17 cellular contexts compared by ENCODE assay signal in genomic region chr5:142957528-142957927, GRCh38.
"Had no signal": no experiment of that assay in that cellular context is flagged by ENCODE, and none has a peak within 500 bp of the region (broad histone marks: within the 10 kb centered on the region; RNA-seq: fewer than 3 reads in every experiment).

No MANE protein-coding gene starts in this region.

- ATAC-seq: activated T-cell treated with anti-CD3 and anti-CD28 coated beads, Interleukin-2, amount 50 U/mL, for 72 hours; lower lobe of right lung; mucosa of descending colon had no signal

- H3K36me3 ChIP-seq: lower lobe of right lung, neural progenitor cell, tibial nerve had no signal

- DNase-seq: activated CD4-positive, alpha-beta memory T cell treated with anti-CD3 and anti-CD28 coated beads for 36 hours; activated CD4-positive, alpha-beta T cell treated with anti-CD3 and anti-CD28 coated beads for 48 hours; activated effector memory CD4-positive, alpha-beta T cell treated with Interleukin-2 at 50 U/mL for 16 hours; activated naive CD4-positive, alpha-beta T cell treated with anti-CD3 and anti-CD28 coated beads, Interleukin-2, amount 10 ng/mL, durations not matched to agents 7 days and 5 days; activated T-cell treated with anti-CD3 and anti-CD28 coated beads, Interleukin-2, amount 50 U/mL, for 72 hours; amygdala; effector CD4-positive, alpha-beta T cell; foreskin fibroblast; kidney glomerular epithelial cell; lower lobe of right lung; mesendoderm; mucosa of descending colon; stimulated activated CD4-positive, alpha-beta T cell treated with anti-CD3 and anti-CD28 coated beads, Interleukin-12 subunit alpha, Interleukin-12 subunit beta, amount 100 ng/mL, for 4 hours; T1000 had no signal

- H2AFZ ChIP-seq: hepatocyte, neural progenitor cell had no signal

- H3K27ac ChIP-seq: hepatocyte, lower lobe of right lung, neural progenitor cell, tibial nerve had no signal

- H3K27me3 ChIP-seq: hepatocyte, neural progenitor cell, tibial nerve had no signal

- H3K9me3 ChIP-seq: lower lobe of right lung, mucosa of descending colon, tibial nerve had no signal

- H3K4me1 ChIP-seq: lower lobe of right lung, neural progenitor cell had no signal

- H3K79me2 ChIP-seq: hepatocyte had no signal

- H3K4me3 ChIP-seq: hepatocyte, lower lobe of right lung, mucosa of descending colon, neural progenitor cell, tibial nerve had no signal

- H3K4me2 ChIP-seq: hepatocyte, neural progenitor cell had no signal

- H3K9ac ChIP-seq: neural progenitor cell had no signal
